Comparison of ENCODE assay signal across 15 cellular contexts in genomic region chr5:761206-761771, GRCh38. TPM values are rescaled to one million over a fixed set of nuclear protein-coding genes. Genes with fewer than 3 reads are reported as not detected.
DNase-seq lines count a peak whose midpoint lies in the region; ATAC-seq and TF ChIP-seq lines count a peak whose summit lies in the region.
"Had no signal": no experiment of that assay in that cellular context is flagged by ENCODE, and none has a peak within 500 bp of the region (broad histone marks: within the 10 kb centered on the region; RNA-seq: fewer than 3 reads in every experiment).

No MANE protein-coding gene starts in this region.

- H3K4me3 ChIP-seq in left ventricle myocardium inferior = no peak overlapping the region
- H3K4me3 ChIP-seq in heart right ventricle = no peak overlapping the region
- H3K4me3 ChIP-seq in RWPE2 (ENCODE audit: severe bottlenecking) = no peak overlapping the region
- H3K4me3 ChIP-seq in lower lobe of right lung = no peak overlapping the region
- H3K4me3 ChIP-seq in upper lobe of left lung = no peak overlapping the region
- H3K4me3 ChIP-seq: GM12878 had no signal

- no peak for TF ChIP-seq EP300 in upper lobe of left lung (IDR thresholded peaks at IDR 0.05)

- intact Hi-C loops in left ventricle myocardium inferior (cut with micrococcal nuclease) (no loop called here), heart right ventricle (cut with DNase I) (no loop called here), lower lobe of right lung (cut with DNase I) (no loop called here)

- peaks cover 16% of the 10 kb centered on the region for H3K36me3 ChIP-seq in left ventricle myocardium inferior
- H3K36me3 ChIP-seq in heart right ventricle = peaks cover 0 to 25% (median under 1%) of the 10 kb centered on the region in 9 donors
- no peaks in the 10 kb centered on the region for H3K36me3 ChIP-seq in RWPE2 (ENCODE audit: low read depth)
- H3K36me3 ChIP-seq in lower lobe of right lung = peaks cover 3% of the 10 kb centered on the region
- H3K36me3 ChIP-seq in upper lobe of left lung = peaks cover 0 to 10% (median 5%) of the 10 kb centered on the region in 4 donors

- no peak for DNase-seq in left ventricle myocardium inferior
- DNase-seq in heart right ventricle = no peak
- peak; percentile 60 for DNase-seq in RWPE2 (ENCODE audit: low spot score)
- no peak for DNase-seq in lower lobe of right lung
- DNase-seq in upper lobe of left lung = peak; percentile 32 to 56
- no peak for DNase-seq in COR-L47 (lab: John Stamatoyannopoulos, UW)
- DNase-seq: activated CD4-positive, alpha-beta T cell treated with anti-CD3 and anti-CD28 coated beads, Interleukin-2, amount 10 ng/mL, durations not matched to agents 24 days and 14 days; naive B cell; NCI-H146; NCI-H446 had no signal

- H3K27ac ChIP-seq in left ventricle myocardium inferior (replicated peaks) (peak overlapping the region; percentile 28), heart right ventricle (no peak overlapping the region), RWPE2 (ENCODE audit: poor library complexity, severe bottlenecking) (no peak overlapping the region), lower lobe of right lung (peak overlapping the region; percentile 58), upper lobe of left lung (peak overlapping the region in 3 of 4 donors; percentile 1 to 16 (median 12))

- TF ChIP-seq CTCF in left ventricle myocardium inferior (IDR thresholded peaks at IDR 0.05; ENCODE audit: borderline replicate concordance) (no peak), heart right ventricle (IDR thresholded peaks at IDR 0.05) (no peak), RWPE2 (IDR thresholded peaks at IDR 0.05; ENCODE audit: poor library complexity, severe bottlenecking) (no peak), lower lobe of right lung (IDR thresholded peaks at IDR 0.05) (no peak), upper lobe of left lung (IDR thresholded peaks at IDR 0.05) (no peak)

- no peak for TF ChIP-seq POLR2A in upper lobe of left lung (IDR thresholded peaks at IDR 0.05)

- no peaks in the 10 kb centered on the region for H3K27me3 ChIP-seq in left ventricle myocardium inferior (ENCODE audit: low read depth)
- H3K27me3 ChIP-seq in heart right ventricle = no peaks in the 10 kb centered on the region
- H3K27me3 ChIP-seq in RWPE2 (ENCODE audit: insufficient read depth, poor library complexity, severe bottlenecking) = no peaks in the 10 kb centered on the region
- no peaks in the 10 kb centered on the region for H3K27me3 ChIP-seq in lower lobe of right lung (ENCODE audit: low read depth)
- no peaks in the 10 kb centered on the region for H3K27me3 ChIP-seq in upper lobe of left lung

- 74 to 80% methylated on average over 8 of the region's 8 CpGs for WGBS in heart right ventricle, 2 donors
- WGBS in upper lobe of left lung, 2 donors = 66 to 71% methylated on average over 7 to 8 of the region's 8 CpGs

- H3K4me1 ChIP-seq in left ventricle myocardium inferior = peaks cover 56% of the 10 kb centered on the region
- H3K4me1 ChIP-seq in heart right ventricle = peaks cover 23 to 52% (median 38%) of the 10 kb centered on the region in 9 donors
- no peaks in the 10 kb centered on the region for H3K4me1 ChIP-seq in RWPE2 (ENCODE audit: insufficient read depth, poor library complexity, severe bottlenecking)
- peaks cover 36% of the 10 kb centered on the region for H3K4me1 ChIP-seq in lower lobe of right lung
- H3K4me1 ChIP-seq in upper lobe of left lung = peaks cover 29 to 54% (median 35%) of the 10 kb centered on the region in 4 donors

- ATAC-seq in heart right ventricle = no peak
- no peak for ATAC-seq in RWPE2 (ENCODE audit: low read depth)
- no peak for ATAC-seq in lower lobe of right lung
- no peak for ATAC-seq in upper lobe of left lung (ENCODE audit: low FRiP score in 2 of 2)
- ATAC-seq in GM19035 (IDR thresholded peaks at IDR 0.05; ENCODE audit: unreplicated experiment) = no peak
- no peak for ATAC-seq in HG02840 (IDR thresholded peaks at IDR 0.05; ENCODE audit: low FRiP score, unreplicated experiment)
- ATAC-seq: GM12878 had no signal

- H3K9me3 ChIP-seq in left ventricle myocardium inferior (replicated peaks) (no peaks in the 10 kb centered on the region), heart right ventricle (peaks cover 0 to 5% (median 0%) of the 10 kb centered on the region in 11 donors), RWPE2 (ENCODE audit: severe bottlenecking) (no peaks in the 10 kb centered on the region), lower lobe of right lung (no peaks in the 10 kb centered on the region), upper lobe of left lung (no peaks in the 10 kb centered on the region)

RNA-seq across cellular contexts. Expression of gene ZDHHC11B, which starts 23.2 kb away (rescaled TPM):
- total RNA-seq in left ventricle myocardium inferior (13.4 TPM), heart right ventricle (10 to 100 TPM in 5 of 10 donors, 1 to 10 TPM in 5; 5.0 to 46.6 (median 10.3) TPM), lower lobe of right lung (14.9 TPM), upper lobe of left lung (10 to 100 TPM in 4 of 6 donors, 1 to 10 TPM in 2; 7.4 to 40.8 (median 13.1) TPM)
- polyA plus RNA-seq in heart right ventricle = 10 to 100 TPM in 1 of 2 donors, 1 to 10 TPM in 1; 4.7 to 20.1 TPM
- total RNA-seq: activated CD4-positive, alpha-beta T cell treated with anti-CD3 and anti-CD28 coated beads, Interleukin-2, amount 10 ng/mL, durations not matched to agents 24 days and 14 days; GM12878; lung microvascular endothelial cell; pulmonary artery endothelial cell had no signal

Comparison
In these comparisons a context has a peak if more than half of its experiments do, and no peak if none do; other contexts are left out.
1. H3K27ac ChIP-seq: peak in left ventricle myocardium inferior (single experiment), lower lobe of right lung (single experiment) and upper lobe of left lung (3 of 4); none in heart right ventricle (0 of 10) and RWPE2 (single experiment).
2. DNase-seq: peak in RWPE2 (single experiment) and upper lobe of left lung (2 of 2); none in left ventricle myocardium inferior (single experiment), heart right ventricle (0 of 2), lower lobe of right lung (single experiment) and COR-L47 (single experiment).